In genomic region chr3:135895106-135895733, GRCh38 we compare ENCODE assay signal across 9 cellular contexts.
A peak's percentile ranks its signal among the peaks of the same experiment; 100 is the strongest.
DNase-seq lines count a peak whose midpoint lies in the region; ATAC-seq, FAIRE-seq and TF ChIP-seq lines count a peak whose summit lies in the region.
"Had no signal": no experiment of that assay in that cellular context is flagged by ENCODE, and none has a peak within 500 bp of the region (broad histone marks: within the 10 kb centered on the region; RNA-seq: fewer than 3 reads in every experiment).

No MANE protein-coding gene starts in this region.

- no TSS peak for BruUV-seq in Caco-2 (replicated peaks; lab: Mats Ljungman, UMichigan)

- CTCF ChIA-PET in Caco-2 (lab: Charles Lee): no interaction called here
- CTCF ChIA-PET in activated CD8-positive, alpha-beta T cell treated with anti-CD3 and anti-CD28 coated beads, Interleukin-2, amount 10 ng/mL, durations not matched to agents 7 days and 5 days (lab: Charles Lee): interaction anchor here (1.0 to 2.2 kb wide), 2 partner anchors 9 to 158 kb away, joined by 4 to 5 read pairs; no protein-coding TSS in a partner anchor

- ATAC-seq in activated CD8-positive, alpha-beta T cell treated with anti-CD3 and anti-CD28 coated beads, Interleukin-2, amount 10 ng/mL, durations not matched to agents 7 days and 5 days: no peak
- ATAC-seq in GM19397 (IDR thresholded peaks at IDR 0.05; ENCODE audit: unreplicated experiment): no peak

- peak; percentile 63 to 73 for DNase-seq in Caco-2
- DNase-seq in HFF-Myc (ENCODE audit: extremely low read depth, low read depth): peak; percentile 59
- peak; percentile 24 for DNase-seq in NCI-H446 treated with DMSO at 0.1 percent for 48 hours (lab: John Stamatoyannopoulos, UW)
- peak; percentile 55 for DNase-seq in activated CD8-positive, alpha-beta T cell treated with anti-CD3 and anti-CD28 coated beads, Interleukin-2, amount 10 ng/mL, durations not matched to agents 7 days and 5 days
- DNase-seq in fibroblast of mammary gland (ENCODE audit: low read depth): peak; percentile 89
- DNase-seq in neural progenitor cell (ENCODE audit: low spot score): peak; percentile 87
- peak; percentile 56 for DNase-seq in urothelium cell line (ENCODE audit: low spot score)

- H4K20me1 ChIP-seq in neural progenitor cell (ENCODE audit: low read depth): no peaks in the 10 kb centered on the region

- TF ChIP-seq CTCF in Caco-2 (IDR thresholded peaks at IDR 0.05; ENCODE audit: insufficient read depth in 1 of 2, low read depth in 1 of 2, low read length in 1 of 2, severe bottlenecking in 1 of 2, unreplicated experiment in 1 of 2): peak; percentile 62 to 84
- TF ChIP-seq CTCF in HFF-Myc (IDR thresholded peaks at IDR 0.05; ENCODE audit: low read depth, low read length, missing control alignments): peak; percentile 92
- peak; percentile 99 for TF ChIP-seq CTCF in fibroblast of mammary gland (conservative IDR thresholded peaks at IDR 0.05; ENCODE audit: control insufficient read depth, insufficient read depth, low read depth, low read length)
- peak; percentile 93 for TF ChIP-seq CTCF in neural progenitor cell (IDR thresholded peaks at IDR 0.05)

- no peak overlapping the region for H3K4me2 ChIP-seq in neural progenitor cell

- H3K9me3 ChIP-seq in Caco-2: no peaks in the 10 kb centered on the region
- no peaks in the 10 kb centered on the region for H3K9me3 ChIP-seq in neural progenitor cell (ENCODE audit: low read depth)

- no peak overlapping the region for H3K9ac ChIP-seq in neural progenitor cell

- H3K79me2 ChIP-seq in neural progenitor cell (ENCODE audit: low read depth): no peaks in the 10 kb centered on the region

- H3K27me3 Mint-ChIP-seq in Caco-2 (ENCODE audit: insufficient read depth, unreplicated experiment): peaks cover 7% of the 10 kb centered on the region
- H3K27me3 Mint-ChIP-seq in activated CD8-positive, alpha-beta T cell treated with anti-CD3 and anti-CD28 coated beads, Interleukin-2, amount 10 ng/mL, durations not matched to agents 7 days and 5 days (ENCODE audit: low read depth): no peaks in the 10 kb centered on the region
- no peaks in the 10 kb centered on the region for H3K27me3 Mint-ChIP-seq in neural progenitor cell (ENCODE audit: insufficient read depth, low read depth)

- H3K4me3 Mint-ChIP-seq in Caco-2 (ENCODE audit: unreplicated experiment) (no peak overlapping the region), neural progenitor cell (no peak overlapping the region)
- no peak overlapping the region for H3K4me3 Mint-ChIP-seq in activated CD8-positive, alpha-beta T cell treated with anti-CD3 and anti-CD28 coated beads, Interleukin-2, amount 10 ng/mL, durations not matched to agents 7 days and 5 days
- H3K4me3 Mint-ChIP-seq: T-helper 1 cell treated with Interleukin-12 subunit alpha and Interleukin-12 subunit beta and Interleukin-4 antibody, amounts not matched to agents 30 μg/mL and 1 μg/mL, for 36 hours had no signal

- intact Hi-C loops in Caco-2 (cut with micrococcal nuclease; ENCODE audit: unreplicated experiment): loop anchor here (5.0 to 10.0 kb wide), 4 partner anchors 100 to 393 kb away; no protein-coding TSS in a partner anchor

- H3K4me1 Mint-ChIP-seq in Caco-2 (ENCODE audit: low read depth, unreplicated experiment) (peaks cover 24% of the 10 kb centered on the region), neural progenitor cell (peaks cover 5% of the 10 kb centered on the region)
- H3K4me1 Mint-ChIP-seq in activated CD8-positive, alpha-beta T cell treated with anti-CD3 and anti-CD28 coated beads, Interleukin-2, amount 10 ng/mL, durations not matched to agents 7 days and 5 days (ENCODE audit: low read depth): no peaks in the 10 kb centered on the region

- H3K4me3 ChIP-seq in Caco-2 (ENCODE audit: low read depth, low read length): no peak overlapping the region
- H3K4me3 ChIP-seq in HFF-Myc (replicated peaks; ENCODE audit: low read depth, low read length): no peak overlapping the region
- H3K4me3 ChIP-seq in fibroblast of mammary gland (ENCODE audit: control insufficient read depth, low read depth, low read length): no peak overlapping the region
- no peak overlapping the region for H3K4me3 ChIP-seq in neural progenitor cell

- H3K36me3 ChIP-seq in Caco-2 (ENCODE audit: control insufficient read depth, insufficient read depth, low read length): no peaks in the 10 kb centered on the region
- no peaks in the 10 kb centered on the region for H3K36me3 ChIP-seq in neural progenitor cell

- POLR2A ChIA-PET in Caco-2 (lab: Charles Lee): no interaction called here
- POLR2A ChIA-PET in activated CD8-positive, alpha-beta T cell treated with anti-CD3 and anti-CD28 coated beads, Interleukin-2, amount 10 ng/mL, durations not matched to agents 7 days and 5 days (lab: Charles Lee): no interaction called here

- H3K9me3 Mint-ChIP-seq in Caco-2 (ENCODE audit: unreplicated experiment) (no peaks in the 10 kb centered on the region), neural progenitor cell (no peaks in the 10 kb centered on the region)
- H3K9me3 Mint-ChIP-seq in activated CD8-positive, alpha-beta T cell treated with anti-CD3 and anti-CD28 coated beads, Interleukin-2, amount 10 ng/mL, durations not matched to agents 7 days and 5 days (ENCODE audit: insufficient read depth): no peaks in the 10 kb centered on the region
- H3K9me3 Mint-ChIP-seq: T-helper 1 cell treated with Interleukin-12 subunit alpha and Interleukin-12 subunit beta and Interleukin-4 antibody, amounts not matched to agents 30 μg/mL and 1 μg/mL, for 36 hours had no signal

- H3K27ac ChIP-seq in neural progenitor cell: no peak overlapping the region

- no peak for FAIRE-seq in urothelium cell line (lab: Jason Lieb, UNC)

- no peak overlapping the region for H3K27ac Mint-ChIP-seq in Caco-2 (ENCODE audit: unreplicated experiment)
- no peak overlapping the region for H3K27ac Mint-ChIP-seq in activated CD8-positive, alpha-beta T cell treated with anti-CD3 and anti-CD28 coated beads, Interleukin-2, amount 10 ng/mL, durations not matched to agents 7 days and 5 days
- no peak overlapping the region for H3K27ac Mint-ChIP-seq in neural progenitor cell
- H3K27ac Mint-ChIP-seq: T-helper 1 cell treated with Interleukin-12 subunit alpha and Interleukin-12 subunit beta and Interleukin-4 antibody, amounts not matched to agents 30 μg/mL and 1 μg/mL, for 36 hours had no signal

- H3K4me1 ChIP-seq in Caco-2 (peaks cover 16% of the 10 kb centered on the region), neural progenitor cell (no peaks in the 10 kb centered on the region)

- H3F3A ChIP-seq in neural progenitor cell (ENCODE audit: low read depth): no peaks in the 10 kb centered on the region

- H2AFZ ChIP-seq in neural progenitor cell (replicated peaks): no peak overlapping the region

- no peaks in the 10 kb centered on the region for H3K27me3 ChIP-seq in Caco-2 (replicated peaks; ENCODE audit: control insufficient read depth, insufficient read depth, low read length)
- no peaks in the 10 kb centered on the region for H3K27me3 ChIP-seq in neural progenitor cell

- peaks cover 6% of the 10 kb centered on the region for H3K36me3 Mint-ChIP-seq in Caco-2 (ENCODE audit: insufficient read depth, unreplicated experiment)
- no peaks in the 10 kb centered on the region for H3K36me3 Mint-ChIP-seq in activated CD8-positive, alpha-beta T cell treated with anti-CD3 and anti-CD28 coated beads, Interleukin-2, amount 10 ng/mL, durations not matched to agents 7 days and 5 days (ENCODE audit: low read depth)
- no peaks in the 10 kb centered on the region for H3K36me3 Mint-ChIP-seq in neural progenitor cell

Comparison
In these comparisons a context has a peak if more than half of its experiments do, and no peak if none do; other contexts are left out.
1. DNase-seq: peak in every context shown above with its lines; median percentile 89 in fibroblast of mammary gland; 87 in neural progenitor cell; 68 in Caco-2; 59 in HFF-Myc; 56 in urothelium cell line; 55 in activated CD8-positive, alpha-beta T cell treated with anti-CD3 and anti-CD28 coated beads, Interleukin-2, amount 10 ng/mL, durations not matched to agents 7 days and 5 days; 24 in NCI-H446 treated with DMSO at 0.1 percent for 48 hours.